ENCODE assay signal across 1 cellular context in the genomic region with DNA sequence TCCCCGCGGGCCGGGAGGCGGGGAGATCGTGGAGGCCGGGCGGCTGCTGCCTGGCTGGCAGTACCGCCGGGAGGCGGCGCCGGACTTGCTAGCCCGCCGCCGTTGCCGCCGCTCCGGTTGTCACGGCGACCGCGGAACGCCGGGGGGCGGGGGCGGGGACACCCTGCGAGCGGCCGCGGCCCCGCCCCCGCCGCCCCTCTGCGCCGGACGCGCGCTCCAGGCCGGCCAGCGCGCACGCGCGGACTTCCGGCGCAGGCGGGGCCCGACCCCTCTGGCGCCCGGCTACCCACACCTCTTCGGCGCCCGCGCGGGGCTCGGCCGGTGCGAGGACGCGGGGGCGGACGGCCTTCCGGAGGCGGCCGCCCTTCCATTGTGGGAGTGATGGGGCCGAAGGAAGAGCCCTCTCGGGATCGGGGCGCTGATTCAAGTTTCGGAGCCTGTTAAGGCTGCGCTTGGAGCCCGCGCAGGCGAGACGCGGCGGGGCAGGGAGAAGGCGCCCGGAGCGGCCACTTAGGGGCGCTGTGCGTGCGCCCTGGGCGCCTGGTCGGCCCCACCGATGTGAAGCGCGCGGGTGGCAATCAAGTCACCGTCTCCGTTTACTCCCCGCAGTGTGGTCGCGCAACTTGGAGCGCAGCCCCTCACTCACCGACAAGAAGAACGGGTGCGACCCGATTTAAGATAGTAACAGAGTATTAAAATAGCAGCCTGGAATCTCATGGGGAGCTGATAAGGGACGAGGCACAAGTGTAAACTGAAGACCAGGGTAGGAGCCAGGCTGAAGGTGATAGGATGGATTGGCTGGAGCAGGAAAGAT.
TF ChIP-seq lines count a peak whose summit lies in the region.

No MANE protein-coding gene starts in this region.

TF ChIP-seq in HepG2, 621 proteins besides CTCF, POLR2A, EP300 and RAD21 (continued from another document and continues in another):
- TF ChIP-seq, protein P1, sequence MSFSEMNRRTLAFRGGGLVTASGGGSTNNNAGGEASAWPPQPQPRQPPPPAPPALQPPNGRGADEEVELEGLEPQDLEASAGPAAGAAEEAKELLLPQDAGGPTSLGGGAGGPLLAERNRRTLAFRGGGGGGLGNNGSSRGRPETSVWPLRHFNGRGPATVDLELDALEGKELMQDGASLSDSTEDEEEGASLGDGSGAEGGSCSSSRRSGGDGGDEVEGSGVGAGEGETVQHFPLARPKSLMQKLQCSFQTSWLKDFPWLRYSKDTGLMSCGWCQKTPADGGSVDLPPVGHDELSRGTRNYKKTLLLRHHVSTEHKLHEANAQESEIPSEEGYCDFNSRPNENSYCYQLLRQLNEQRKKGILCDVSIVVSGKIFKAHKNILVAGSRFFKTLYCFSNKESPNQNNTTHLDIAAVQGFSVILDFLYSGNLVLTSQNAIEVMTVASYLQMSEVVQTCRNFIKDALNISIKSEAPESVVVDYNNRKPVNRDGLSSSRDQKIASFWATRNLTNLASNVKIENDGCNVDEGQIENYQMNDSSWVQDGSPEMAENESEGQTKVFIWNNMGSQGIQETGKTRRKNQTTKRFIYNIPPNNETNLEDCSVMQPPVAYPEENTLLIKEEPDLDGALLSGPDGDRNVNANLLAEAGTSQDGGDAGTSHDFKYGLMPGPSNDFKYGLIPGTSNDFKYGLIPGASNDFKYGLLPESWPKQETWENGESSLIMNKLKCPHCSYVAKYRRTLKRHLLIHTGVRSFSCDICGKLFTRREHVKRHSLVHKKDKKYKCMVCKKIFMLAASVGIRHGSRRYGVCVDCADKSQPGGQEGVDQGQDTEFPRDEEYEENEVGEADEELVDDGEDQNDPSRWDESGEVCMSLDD (CRISPR knock-in tag; IDR thresholded peaks at IDR 0.05; ENCODE audit: borderline replicate concordance) = no peak
- TF ChIP-seq RFX1 (IDR thresholded peaks at IDR 0.05) (peak; percentile 70), ZNF510 (CRISPR knock-in tag; IDR thresholded peaks at IDR 0.05; ENCODE audit: low read depth) (no peak), ZNF17 (CRISPR knock-in tag; IDR thresholded peaks at IDR 0.05) (no peak), PAWR (CRISPR knock-in tag; IDR thresholded peaks at IDR 0.05; ENCODE audit: borderline replicate concordance) (no peak), SAP130 (CRISPR knock-in tag; IDR thresholded peaks at IDR 0.05; ENCODE audit: low read depth) (peak; percentile 46), PAX8 (CRISPR knock-in tag; IDR thresholded peaks at IDR 0.05; ENCODE audit: borderline replicate concordance) (no peak), ZNF225 (CRISPR knock-in tag; IDR thresholded peaks at IDR 0.05) (0 out of 2 replicates have a peak, but pooled peaks have one; percentile 20), KAT8 (CRISPR knock-in tag; IDR thresholded peaks at IDR 0.05) (peak; percentile 42; the same call in 1 of the 2 replicates), ZNF678 (CRISPR knock-in tag; IDR thresholded peaks at IDR 0.05) (no peak), ARNTL (CRISPR knock-in tag; IDR thresholded peaks at IDR 0.05) (peak; percentile 45; the same call in 1 of the 2 replicates), RXRA (CRISPR knock-in tag; IDR thresholded peaks at IDR 0.05) (peak; percentile 45; the same call in 1 of the 2 replicates), POLR2G (IDR thresholded peaks at IDR 0.05; ENCODE audit: low read depth, low read length) (peak; percentile 84), ZFP36 (IDR thresholded peaks at IDR 0.05; ENCODE audit: borderline replicate concordance, low read depth, low read length, partially characterized antibody) (no peak), SRY (CRISPR knock-in tag; IDR thresholded peaks at IDR 0.05) (no peak), SMYD3 (CRISPR knock-in tag; IDR thresholded peaks at IDR 0.05) (peak; percentile 55; the same call in 1 of the 2 replicates), ZNF350 (CRISPR knock-in tag; IDR thresholded peaks at IDR 0.05; ENCODE audit: borderline replicate concordance, low read depth) (peak; percentile 61; the same call in 1 of the 2 replicates), SAFB2 (CRISPR knock-in tag; IDR thresholded peaks at IDR 0.05; ENCODE audit: borderline replicate concordance, low read depth) (peak; percentile 77), ZNF431 (CRISPR knock-in tag; IDR thresholded peaks at IDR 0.05; ENCODE audit: borderline replicate concordance, low read depth) (no peak; the same call in 1 of the 2 replicates), ZNF12 (CRISPR knock-in tag; IDR thresholded peaks at IDR 0.05) (peak; percentile 60; the same call in 1 of the 2 replicates), HNRNPUL1 (IDR thresholded peaks at IDR 0.05; ENCODE audit: low read depth, low read length) (no peak), LCORL (IDR thresholded peaks at IDR 0.05) (no peak), LCORL (CRISPR knock-in tag; IDR thresholded peaks at IDR 0.05) (0 out of 2 replicates have a peak, but pooled peaks have one; percentile 41), HNRNPLL (IDR thresholded peaks at IDR 0.05; ENCODE audit: low read depth, low read length, poor library complexity, severe bottlenecking) (peak; percentile 73), RAD51 (IDR thresholded peaks at IDR 0.05; ENCODE audit: borderline replicate concordance) (no peak), REXO4 (CRISPR knock-in tag; IDR thresholded peaks at IDR 0.05; ENCODE audit: borderline replicate concordance) (no peak), ZNF577 (CRISPR knock-in tag; IDR thresholded peaks at IDR 0.05; ENCODE audit: borderline replicate concordance, low read depth) (no peak), ZNF598 (CRISPR knock-in tag; IDR thresholded peaks at IDR 0.05; ENCODE audit: borderline replicate concordance) (0 out of 2 replicates have a peak, but pooled peaks have one; percentile 45), GABPB1 (CRISPR knock-in tag; IDR thresholded peaks at IDR 0.05) (peak; percentile 68; the same call in 1 of the 2 replicates), KDM2A (CRISPR knock-in tag; IDR thresholded peaks at IDR 0.05; ENCODE audit: borderline replicate concordance, low read depth) (peak; percentile 83), ZNF234 (CRISPR knock-in tag; conservative IDR thresholded peaks at IDR 0.05) (no peak), THAP11 (CRISPR knock-in tag; IDR thresholded peaks at IDR 0.05) (0 out of 2 replicates have a peak, but pooled peaks have one; percentile 35), ZNF564 (CRISPR knock-in tag; IDR thresholded peaks at IDR 0.05) (0 out of 2 replicates have a peak, but pooled peaks have one; percentile 59), ISL2 (CRISPR knock-in tag; IDR thresholded peaks at IDR 0.05) (peak; percentile 68), SPEN (CRISPR knock-in tag; IDR thresholded peaks at IDR 0.05; ENCODE audit: low read depth) (0 out of 2 replicates have a peak, but pooled peaks have one; percentile 47), ZNF788 (CRISPR knock-in tag; IDR thresholded peaks at IDR 0.05; ENCODE audit: borderline replicate concordance) (peak; percentile 56; the same call in 1 of the 2 replicates), KDM3A (CRISPR knock-in tag; IDR thresholded peaks at IDR 0.05; ENCODE audit: low read depth) (0 out of 2 replicates have a peak, but pooled peaks have one; percentile 11), ZFY (CRISPR knock-in tag; IDR thresholded peaks at IDR 0.05) (peak; percentile 77), NBN (conservative IDR thresholded peaks at IDR 0.05) (no peak)
- TF ChIP-seq, protein P2, sequence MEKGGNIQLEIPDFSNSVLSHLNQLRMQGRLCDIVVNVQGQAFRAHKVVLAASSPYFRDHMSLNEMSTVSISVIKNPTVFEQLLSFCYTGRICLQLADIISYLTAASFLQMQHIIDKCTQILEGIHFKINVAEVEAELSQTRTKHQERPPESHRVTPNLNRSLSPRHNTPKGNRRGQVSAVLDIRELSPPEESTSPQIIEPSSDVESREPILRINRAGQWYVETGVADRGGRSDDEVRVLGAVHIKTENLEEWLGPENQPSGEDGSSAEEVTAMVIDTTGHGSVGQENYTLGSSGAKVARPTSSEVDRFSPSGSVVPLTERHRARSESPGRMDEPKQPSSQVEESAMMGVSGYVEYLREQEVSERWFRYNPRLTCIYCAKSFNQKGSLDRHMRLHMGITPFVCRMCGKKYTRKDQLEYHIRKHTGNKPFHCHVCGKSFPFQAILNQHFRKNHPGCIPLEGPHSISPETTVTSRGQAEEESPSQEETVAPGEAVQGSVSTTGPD (CRISPR knock-in tag; IDR thresholded peaks at IDR 0.05) = no peak
- TF ChIP-seq, protein P3, sequence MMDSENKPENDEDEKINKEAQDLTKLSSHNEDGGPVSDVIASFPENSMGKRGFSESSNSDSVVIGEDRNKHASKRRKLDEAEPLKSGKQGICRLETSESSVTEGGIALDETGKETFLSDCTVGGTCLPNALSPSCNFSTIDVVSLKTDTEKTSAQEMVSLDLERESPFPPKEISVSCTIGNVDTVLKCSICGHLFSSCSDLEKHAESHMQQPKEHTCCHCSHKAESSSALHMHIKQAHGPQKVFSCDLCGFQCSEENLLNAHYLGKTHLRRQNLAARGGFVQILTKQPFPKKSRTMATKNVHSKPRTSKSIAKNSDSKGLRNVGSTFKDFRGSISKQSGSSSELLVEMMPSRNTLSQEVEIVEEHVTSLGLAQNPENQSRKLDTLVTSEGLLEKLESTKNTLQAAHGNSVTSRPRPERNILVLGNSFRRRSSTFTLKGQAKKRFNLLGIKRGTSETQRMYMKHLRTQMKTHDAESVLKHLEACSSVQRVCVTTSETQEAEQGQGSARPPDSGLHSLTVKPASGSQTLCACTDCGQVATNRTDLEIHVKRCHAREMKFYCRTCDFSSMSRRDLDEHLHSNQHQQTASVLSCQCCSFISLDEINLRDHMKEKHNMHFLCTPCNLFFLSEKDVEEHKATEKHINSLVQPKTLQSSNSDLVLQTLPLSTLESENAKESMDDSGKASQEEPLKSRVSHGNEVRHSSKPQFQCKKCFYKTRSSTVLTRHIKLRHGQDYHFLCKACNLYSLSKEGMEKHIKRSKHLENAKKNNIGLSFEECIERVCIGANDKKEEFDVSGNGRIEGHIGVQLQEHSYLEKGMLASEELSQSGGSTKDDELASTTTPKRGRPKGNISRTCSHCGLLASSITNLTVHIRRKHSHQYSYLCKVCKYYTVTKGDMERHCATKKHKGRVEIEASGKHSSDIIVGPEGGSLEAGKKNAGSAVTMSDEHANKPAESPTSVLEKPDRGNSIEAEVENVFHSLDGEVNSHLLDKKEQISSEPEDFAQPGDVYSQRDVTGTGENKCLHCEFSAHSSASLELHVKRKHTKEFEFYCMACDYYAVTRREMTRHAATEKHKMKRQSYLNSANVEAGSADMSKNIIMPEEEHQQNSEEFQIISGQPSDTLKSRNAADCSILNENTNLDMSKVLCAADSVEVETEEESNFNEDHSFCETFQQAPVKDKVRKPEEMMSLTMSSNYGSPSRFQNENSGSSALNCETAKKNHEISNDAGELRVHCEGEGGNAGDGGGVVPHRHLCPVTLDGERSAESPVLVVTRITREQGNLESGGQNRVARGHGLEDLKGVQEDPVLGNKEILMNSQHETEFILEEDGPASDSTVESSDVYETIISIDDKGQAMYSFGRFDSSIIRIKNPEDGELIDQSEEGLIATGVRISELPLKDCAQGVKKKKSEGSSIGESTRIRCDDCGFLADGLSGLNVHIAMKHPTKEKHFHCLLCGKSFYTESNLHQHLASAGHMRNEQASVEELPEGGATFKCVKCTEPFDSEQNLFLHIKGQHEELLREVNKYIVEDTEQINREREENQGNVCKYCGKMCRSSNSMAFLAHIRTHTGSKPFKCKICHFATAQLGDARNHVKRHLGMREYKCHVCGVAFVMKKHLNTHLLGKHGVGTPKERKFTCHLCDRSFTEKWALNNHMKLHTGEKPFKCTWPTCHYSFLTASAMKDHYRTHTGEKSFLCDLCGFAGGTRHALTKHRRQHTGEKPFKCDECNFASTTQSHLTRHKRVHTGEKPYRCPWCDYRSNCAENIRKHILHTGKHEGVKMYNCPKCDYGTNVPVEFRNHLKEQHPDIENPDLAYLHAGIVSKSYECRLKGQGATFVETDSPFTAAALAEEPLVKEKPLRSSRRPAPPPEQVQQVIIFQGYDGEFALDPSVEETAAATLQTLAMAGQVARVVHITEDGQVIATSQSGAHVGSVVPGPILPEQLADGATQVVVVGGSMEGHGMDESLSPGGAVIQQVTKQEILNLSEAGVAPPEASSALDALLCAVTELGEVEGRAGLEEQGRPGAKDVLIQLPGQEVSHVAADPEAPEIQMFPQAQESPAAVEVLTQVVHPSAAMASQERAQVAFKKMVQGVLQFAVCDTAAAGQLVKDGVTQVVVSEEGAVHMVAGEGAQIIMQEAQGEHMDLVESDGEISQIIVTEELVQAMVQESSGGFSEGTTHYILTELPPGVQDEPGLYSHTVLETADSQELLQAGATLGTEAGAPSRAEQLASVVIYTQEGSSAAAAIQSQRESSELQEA (CRISPR knock-in tag; IDR thresholded peaks at IDR 0.05; ENCODE audit: not compliant biosample characterization) = no peak
- TF ChIP-seq, protein P4, sequence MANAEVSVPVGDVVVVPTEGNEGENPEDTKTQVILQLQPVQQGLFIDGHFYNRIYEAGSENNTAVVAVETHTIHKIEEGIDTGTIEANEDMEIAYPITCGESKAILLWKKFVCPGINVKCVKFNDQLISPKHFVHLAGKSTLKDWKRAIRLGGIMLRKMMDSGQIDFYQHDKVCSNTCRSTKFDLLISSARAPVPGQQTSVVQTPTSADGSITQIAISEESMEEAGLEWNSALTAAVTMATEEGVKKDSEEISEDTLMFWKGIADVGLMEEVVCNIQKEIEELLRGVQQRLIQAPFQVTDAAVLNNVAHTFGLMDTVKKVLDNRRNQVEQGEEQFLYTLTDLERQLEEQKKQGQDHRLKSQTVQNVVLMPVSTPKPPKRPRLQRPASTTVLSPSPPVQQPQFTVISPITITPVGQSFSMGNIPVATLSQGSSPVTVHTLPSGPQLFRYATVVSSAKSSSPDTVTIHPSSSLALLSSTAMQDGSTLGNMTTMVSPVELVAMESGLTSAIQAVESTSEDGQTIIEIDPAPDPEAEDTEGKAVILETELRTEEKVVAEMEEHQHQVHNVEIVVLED (CRISPR knock-in tag; IDR thresholded peaks at IDR 0.05; ENCODE audit: borderline replicate concordance) = peak; percentile 63; the same call in 1 of the 2 replicates
- TF ChIP-seq, protein P5, sequence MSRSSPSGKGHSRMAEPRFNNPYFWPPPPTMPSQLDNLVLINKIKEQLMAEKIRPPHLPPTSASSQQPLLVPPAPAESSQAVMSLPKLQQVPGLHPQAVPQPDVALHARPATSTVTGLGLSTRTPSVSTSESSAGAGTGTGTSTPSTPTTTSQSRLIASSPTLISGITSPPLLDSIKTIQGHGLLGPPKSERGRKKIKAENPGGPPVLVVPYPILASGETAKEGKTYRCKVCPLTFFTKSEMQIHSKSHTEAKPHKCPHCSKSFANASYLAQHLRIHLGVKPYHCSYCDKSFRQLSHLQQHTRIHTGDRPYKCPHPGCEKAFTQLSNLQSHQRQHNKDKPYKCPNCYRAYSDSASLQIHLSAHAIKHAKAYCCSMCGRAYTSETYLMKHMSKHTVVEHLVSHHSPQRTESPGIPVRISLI (CRISPR knock-in tag; IDR thresholded peaks at IDR 0.05; ENCODE audit: borderline replicate concordance) = 0 out of 2 replicates have a peak, but pooled peaks have one; percentile 25
- TF ChIP-seq, protein P6, sequence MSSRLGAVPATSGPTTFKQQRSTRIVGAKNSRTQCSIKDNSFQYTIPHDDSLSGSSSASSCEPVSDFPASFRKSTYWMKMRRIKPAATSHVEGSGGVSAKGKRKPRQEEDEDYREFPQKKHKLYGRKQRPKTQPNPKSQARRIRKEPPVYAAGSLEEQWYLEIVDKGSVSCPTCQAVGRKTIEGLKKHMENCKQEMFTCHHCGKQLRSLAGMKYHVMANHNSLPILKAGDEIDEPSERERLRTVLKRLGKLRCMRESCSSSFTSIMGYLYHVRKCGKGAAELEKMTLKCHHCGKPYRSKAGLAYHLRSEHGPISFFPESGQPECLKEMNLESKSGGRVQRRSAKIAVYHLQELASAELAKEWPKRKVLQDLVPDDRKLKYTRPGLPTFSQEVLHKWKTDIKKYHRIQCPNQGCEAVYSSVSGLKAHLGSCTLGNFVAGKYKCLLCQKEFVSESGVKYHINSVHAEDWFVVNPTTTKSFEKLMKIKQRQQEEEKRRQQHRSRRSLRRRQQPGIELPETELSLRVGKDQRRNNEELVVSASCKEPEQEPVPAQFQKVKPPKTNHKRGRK (CRISPR knock-in tag; IDR thresholded peaks at IDR 0.05) = no peak
